Comparison of ENCODE assay signal across 8 cellular contexts in genomic region chr1:231040800-231041704, GRCh38. TPM values are rescaled to one million over a fixed set of nuclear protein-coding genes. Genes with fewer than 3 reads are reported as not detected.
DNase-seq lines count a peak whose midpoint lies in the region; ATAC-seq and TF ChIP-seq lines count a peak whose summit lies in the region.

No MANE protein-coding gene starts in this region.

- peak overlapping the region; percentile 95 for H3K4me3 ChIP-seq in mesodermal cell (ENCODE audit: extremely low read depth, insufficient read depth, low read length, poor library complexity, severe bottlenecking)
- no peak overlapping the region for H3K4me3 ChIP-seq in PC-9

- no peaks in the 10 kb centered on the region for H3K9me3 ChIP-seq in mesodermal cell (ENCODE audit: control insufficient read depth, low read length)
- 0 out of 2 replicates have a peak, but pooled peaks cover 7% of the 10 kb centered on the region for H3K9me3 ChIP-seq in PC-9 (ENCODE audit: insufficient read depth, low read depth)

- no peak overlapping the region for H3K4me2 ChIP-seq in PC-9

- ATAC-seq in HG03439 (IDR thresholded peaks at IDR 0.05; ENCODE audit: unreplicated experiment) (no peak), HG02970 (IDR thresholded peaks at IDR 0.05; ENCODE audit: low FRiP score, unreplicated experiment) (no peak)

- H2AFZ ChIP-seq in PC-9: no peak overlapping the region

- no peak for TF ChIP-seq CTCF in PC-9 (conservative IDR thresholded peaks at IDR 0.05)

- CTCF ChIA-PET in PC-9 (lab: Charles Lee): no interaction called here

- no peaks in the 10 kb centered on the region for H3K9me2 ChIP-seq in PC-9 (ENCODE audit: insufficient read depth)

- no peaks in the 10 kb centered on the region for H3K79me2 ChIP-seq in PC-9 (ENCODE audit: low read depth)

- POLR2A ChIA-PET in PC-9 (lab: Charles Lee; ENCODE audit: unreplicated experiment): no interaction called here

- DNase-seq in AG08396 (ENCODE audit: low spot score): peak; percentile 37
- peak; percentile 82 for DNase-seq in NCI-H82 treated with DMSO at 0.1 percent for 48 hours (lab: John Stamatoyannopoulos, UW; ENCODE audit: unreplicated experiment)
- peak; percentile 17 for DNase-seq in dermis blood vessel endothelial cell
- DNase-seq in PC-9: no peak
- DNase-seq in Kasumi-1 (lab: John Stamatoyannopoulos, UW): no peak

- peaks cover 30% of the 10 kb centered on the region for H3K27me3 ChIP-seq in PC-9 (ENCODE audit: insufficient read depth, low read depth)

- H3K27ac ChIP-seq in mesodermal cell (ENCODE audit: low read depth, low read length, severe bottlenecking): peak overlapping the region; percentile 76
- H3K27ac ChIP-seq in PC-9: no peak overlapping the region

- no peaks in the 10 kb centered on the region for H3F3A ChIP-seq in PC-9 (ENCODE audit: insufficient read depth, low read depth)

- WGBS in mesodermal cell (ENCODE audit: insufficient coverage in 2 of 2), 2 experiments: 4 to 17% methylated on average over 10 to 26 of the region's 37 CpGs

- peaks cover 9% of the 10 kb centered on the region for H3K4me1 ChIP-seq in mesodermal cell (ENCODE audit: control insufficient read depth, insufficient read depth, low read length, poor library complexity, severe bottlenecking)
- no peaks in the 10 kb centered on the region for H3K4me1 ChIP-seq in PC-9 (replicated peaks; ENCODE audit: insufficient read depth)

- intact Hi-C loops in PC-9 (cut with micrococcal nuclease; ENCODE audit: unreplicated experiment): no loop called here

- H4K20me1 ChIP-seq in PC-9 (ENCODE audit: insufficient read depth): no peaks in the 10 kb centered on the region

- H3K36me3 ChIP-seq in mesodermal cell (ENCODE audit: control insufficient read depth, insufficient read depth, low read length): peaks cover 17% of the 10 kb centered on the region
- no peaks in the 10 kb centered on the region for H3K36me3 ChIP-seq in PC-9 (ENCODE audit: low read depth)

- no TSS peak for BruUV-seq in PC-9 (replicated peaks; lab: Mats Ljungman, UMichigan)

RNA-seq across cellular contexts. Expression of gene FAM89A, which starts 1.0 kb away (rescaled TPM):
- total RNA-seq in dermis blood vessel endothelial cell (20.5 and 44.2 TPM in 2 replicates), PC-9 (2021) (0.24 and 0.35 TPM in 2 replicates)
- 77.1 TPM for polyA plus RNA-seq in mesodermal cell (2013, experiment 1 of 2)
- polyA plus RNA-seq in mesodermal cell (2013, experiment 2 of 2): 88.5 TPM

Comparison
In these comparisons a context has a peak if more than half of its experiments do, and no peak if none do; other contexts are left out.
1. DNase-seq: peak in AG08396 (single experiment), NCI-H82 treated with DMSO at 0.1 percent for 48 hours (single experiment) and dermis blood vessel endothelial cell (single experiment); none in PC-9 (0 of 2) and Kasumi-1 (0 of 2).
2. RNA of gene FAM89A, which starts 1.0 kb away (total RNA-seq): 20.5 to 44.2 TPM in dermis blood vessel endothelial cell; 0.24 to 0.35 TPM in PC-9; every median in the first group is over 10 times any median in the second.